12 cellular contexts compared by ENCODE assay signal in the genomic region with DNA sequence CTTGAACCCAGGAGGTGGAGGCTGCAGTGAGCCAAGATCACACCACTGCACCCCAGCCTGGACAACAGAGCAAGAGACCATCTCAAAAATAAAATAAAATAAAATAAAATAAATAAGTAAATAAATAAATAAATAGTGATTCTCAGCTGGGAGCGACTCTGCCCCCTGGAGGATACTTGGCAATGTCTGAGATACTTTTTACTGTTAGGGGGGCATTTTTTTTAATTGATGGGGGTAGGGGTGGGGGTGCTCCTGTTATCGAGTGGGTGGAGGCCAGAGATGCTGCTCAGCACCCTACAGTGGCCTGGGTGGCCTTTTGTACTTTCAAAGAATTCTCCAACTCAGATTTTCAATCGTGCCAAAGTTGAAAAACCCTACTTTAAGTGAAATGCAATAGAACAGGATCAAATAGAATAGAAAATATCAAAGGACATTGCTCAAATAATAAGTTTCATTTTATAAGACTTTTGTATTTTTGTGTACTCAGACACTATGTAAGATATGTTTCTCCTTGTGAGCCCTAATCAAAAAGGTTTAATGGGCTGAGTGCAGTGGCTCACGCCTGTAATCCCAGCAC. TPM values are rescaled to one million over a fixed set of nuclear protein-coding genes. Genes with fewer than 3 reads are reported as not detected.
DNase-seq lines count a peak whose midpoint lies in the region; ATAC-seq, FAIRE-seq and TF ChIP-seq lines count a peak whose summit lies in the region.
"Had no signal": no experiment of that assay in that cellular context is flagged by ENCODE, and none has a peak within 500 bp of the region (broad histone marks: within the 10 kb centered on the region; RNA-seq: fewer than 3 reads in every experiment).

No MANE protein-coding gene starts in this region.

- no peak for TF ChIP-seq POLR2A in A549 (IDR thresholded peaks at IDR 0.05; ENCODE audit: low read length)
- no peak for TF ChIP-seq POLR2A in GM18505 (IDR thresholded peaks at IDR 0.05; ENCODE audit: borderline replicate concordance, extremely low read depth, insufficient read depth, insufficient read length)

- peak; percentile 55 for TF ChIP-seq CTCF in A549 (IDR thresholded peaks at IDR 0.05)
- TF ChIP-seq CTCF in RWPE1 (conservative IDR thresholded peaks at IDR 0.05; ENCODE audit: low read depth), result peak; percentile 37; the same call in 1 of the 2 replicates
- peak; percentile 55 for TF ChIP-seq CTCF in fibroblast of the aortic adventitia (IDR thresholded peaks at IDR 0.05; ENCODE audit: insufficient read depth, low read length)

- 29% methylated on average over 4 of the region's 4 CpGs for WGBS in A549 (ENCODE audit: missing lambda C conversion rate)
- WGBS in neuronal stem cell (ENCODE audit: extremely low coverage in 2 of 2, insufficient read length in 2 of 2, insufficient replicate concordance in 1 of 2), 2 donors, result no CpG with 5 or more reads among the region's 4 CpGs

- no peak overlapping the region for H2AK5ac ChIP-seq in neuronal stem cell (ENCODE audit: low read depth, low read length)

- H3K9me3 ChIP-seq in A549 (no peaks in the 10 kb centered on the region), neuronal stem cell (replicated peaks in 1 of 2; ENCODE audit: control insufficient read depth in 2 of 2, insufficient read depth in 1 of 2, low read depth in 1 of 2, low read length in 2 of 2) (peaks cover 0 to 3% of the 10 kb centered on the region in 2 donors)

- CTCF ChIA-PET in A549 (lab: Yijun Ruan, JAX) (interaction anchor here (0.8 to 2.1 kb wide), 6 partner anchors 9 to 306 kb away, joined by 3 to 7 read pairs (median 4); no protein-coding TSS in a partner anchor), RWPE1 (lab: Yijun Ruan, JAX) (interaction anchor here (0.6 to 1.0 kb wide), 9 partner anchors 9 to 881 kb away, joined by 3 to 11 read pairs (median 5); no protein-coding TSS in a partner anchor)

- H3K23ac ChIP-seq in neuronal stem cell (ENCODE audit: low read depth, low read length, poor library complexity), result no peak overlapping the region

- TF ChIP-seq RAD21 in A549 (conservative IDR thresholded peaks at IDR 0.05 in 1 of 2, IDR thresholded peaks at IDR 0.05 in 1 of 2), result peak; percentile 43 to 46; a peak in 4 of 5 replicates

- POLR2A ChIA-PET in A549 (lab: Yijun Ruan, JAX), result no interaction called here
- POLR2A ChIA-PET in RWPE1 (lab: Yijun Ruan, JAX; ENCODE audit: low non-redundant PET), result no interaction called here

- H2BK15ac ChIP-seq in neuronal stem cell (ENCODE audit: low read length), result no peak overlapping the region

- H4K8ac ChIP-seq in neuronal stem cell (ENCODE audit: low read depth, low read length), result no peak overlapping the region

- TF ChIP-seq EP300 in A549 (IDR thresholded peaks at IDR 0.05), result no peak

- H3K36me3 Mint-ChIP-seq in activated naive CD8-positive, alpha-beta T cell treated with anti-CD3 and anti-CD28 coated beads, Interleukin-2, amount 50 U/mL, for 24 hours (ENCODE audit: low read depth), result peaks cover 4% of the 10 kb centered on the region

- no peaks in the 10 kb centered on the region for H3K4me1 Mint-ChIP-seq in activated naive CD8-positive, alpha-beta T cell treated with anti-CD3 and anti-CD28 coated beads, Interleukin-2, amount 50 U/mL, for 24 hours

- H3K4ac ChIP-seq in neuronal stem cell (ENCODE audit: low read length), result no peak overlapping the region

- H2BK120ac ChIP-seq in neuronal stem cell (ENCODE audit: low read depth, low read length), result no peak overlapping the region

- H3K27ac ChIP-seq in A549 (no peak overlapping the region), RWPE1 (no peak overlapping the region), neuronal stem cell (replicated peaks; ENCODE audit: low read length) (no peak overlapping the region)

- H3K4me3 ChIP-seq in A549, result no peak overlapping the region
- no peak overlapping the region for H3K4me3 ChIP-seq in fibroblast of the aortic adventitia (ENCODE audit: low read depth, low read length)
- no peak overlapping the region for H3K4me3 ChIP-seq in neuronal stem cell (ENCODE audit: low read length in 2 of 2)

- H3K4me1 ChIP-seq in A549 (0 out of 3 replicates have a peak, but pooled peaks cover 4% of the 10 kb centered on the region), neuronal stem cell (ENCODE audit: control insufficient read depth in 2 of 2, insufficient read depth in 1 of 2, low read depth in 1 of 2, low read length in 2 of 2) (no peaks in the 10 kb centered on the region)

- 0 out of 6 replicates have a peak, but pooled peaks of 1 of the 2 experiments have one; percentile 27 for ATAC-seq in A549
- no peak for ATAC-seq in GM19351 (IDR thresholded peaks at IDR 0.05; ENCODE audit: unreplicated experiment)
- ATAC-seq in GM18505 (IDR thresholded peaks at IDR 0.05; ENCODE audit: unreplicated experiment), result no peak
- ATAC-seq in activated naive CD8-positive, alpha-beta T cell treated with anti-CD3 and anti-CD28 coated beads, Interleukin-2, amount 50 U/mL, for 24 hours, result no peak

- H3K27me3 ChIP-seq in neuronal stem cell (ENCODE audit: control insufficient read depth in 3 of 3, insufficient read depth in 3 of 3, low read depth in 1 of 3, low read length in 3 of 3), result no peaks in the 10 kb centered on the region

- no peak overlapping the region for H2BK12ac ChIP-seq in neuronal stem cell (ENCODE audit: low read length)

- H3K4me3 Mint-ChIP-seq in activated naive CD8-positive, alpha-beta T cell treated with anti-CD3 and anti-CD28 coated beads, Interleukin-2, amount 50 U/mL, for 24 hours, result no peak overlapping the region
- H3K4me3 Mint-ChIP-seq: CD8-positive, alpha-beta memory T cell had no signal

- no peak overlapping the region for H3K18ac ChIP-seq in neuronal stem cell (ENCODE audit: low read length)

- H3K27me3 Mint-ChIP-seq in activated naive CD8-positive, alpha-beta T cell treated with anti-CD3 and anti-CD28 coated beads, Interleukin-2, amount 50 U/mL, for 24 hours, result no peaks in the 10 kb centered on the region
- H3K27me3 Mint-ChIP-seq: CD8-positive, alpha-beta memory T cell had no signal

- no peak overlapping the region for H3K27ac Mint-ChIP-seq in activated naive CD8-positive, alpha-beta T cell treated with anti-CD3 and anti-CD28 coated beads, Interleukin-2, amount 50 U/mL, for 24 hours
- H3K27ac Mint-ChIP-seq: CD8-positive, alpha-beta memory T cell had no signal

- no peak overlapping the region for H4K91ac ChIP-seq in neuronal stem cell (ENCODE audit: low read depth, low read length, poor library complexity)

- no peaks in the 10 kb centered on the region for H3K9me3 Mint-ChIP-seq in activated naive CD8-positive, alpha-beta T cell treated with anti-CD3 and anti-CD28 coated beads, Interleukin-2, amount 50 U/mL, for 24 hours
- H3K9me3 Mint-ChIP-seq: CD8-positive, alpha-beta memory T cell had no signal

- no peaks in the 10 kb centered on the region for H3K79me1 ChIP-seq in neuronal stem cell (ENCODE audit: low read depth, low read length)

- FAIRE-seq in A549 (lab: Jason Lieb, UNC), result no peak

- DNase-seq in A549 (ENCODE audit: low read depth in 1 of 2, low spot score in 1 of 2), result no peak
- DNase-seq in GM03348 (ENCODE audit: low spot score), result peak; percentile 61
- DNase-seq in RWPE1 (ENCODE audit: low spot score), result no peak
- DNase-seq in fibroblast of the aortic adventitia (ENCODE audit: low read depth), result peak; percentile 29
- DNase-seq in activated naive CD8-positive, alpha-beta T cell treated with anti-CD3 and anti-CD28 coated beads, Interleukin-2, amount 50 U/mL, for 24 hours, result no peak
- DNase-seq in neuronal stem cell (ENCODE audit: low spot score), result no peak
- DNase-seq: activated CD4-positive, alpha-beta T cell treated with anti-CD3 and anti-CD28 coated beads, Interleukin-2, amount 50 U/mL, for 48 hours; CD8-positive, alpha-beta memory T cell; NCI-H2029 treated with DMSO at 0.1 percent for 48 hours; SHP77 treated with DMSO at 0.1 percent for 48 hours had no signal

- H2AFZ ChIP-seq in neuronal stem cell (ENCODE audit: low read length), result no peak overlapping the region

- no peak overlapping the region for H3K14ac ChIP-seq in neuronal stem cell (ENCODE audit: low read length)

- no peak overlapping the region for H3K9ac ChIP-seq in neuronal stem cell (ENCODE audit: low read depth, low read length, poor library complexity)

- no peak overlapping the region for H2BK5ac ChIP-seq in neuronal stem cell (ENCODE audit: low read length)

- no peaks in the 10 kb centered on the region for H3K36me3 ChIP-seq in neuronal stem cell (replicated peaks in 1 of 2; ENCODE audit: control insufficient read depth in 2 of 2, insufficient read depth in 2 of 2, low read length in 2 of 2)

- H3K4me2 ChIP-seq in A549 (no peak overlapping the region), neuronal stem cell (ENCODE audit: insufficient read depth, low read length, poor library complexity, severe bottlenecking) (no peak overlapping the region)

RNA-seq across cellular contexts. Expression of a gene that starts 7.1 kb away (rescaled TPM):
- polyA plus RNA-seq in A549 (2011; rRNA removed), result 28.2 and 35.2 TPM in 2 replicates
- polyA plus RNA-seq in A549 (2012; cell fraction: cytosol; rRNA removed), result 162 and 186 TPM in 2 replicates
- 125 and 187 TPM in 2 replicates for polyA plus RNA-seq in A549 (2012; cell fraction: nucleus; rRNA removed)
- polyA plus RNA-seq in A549 (2017; fragmentation: RNase III; extraction: RNeasy Plus Mini Kit Qiagen cat#74134 plus additional on column Dnase treatment), result 45.2 to 51.8 TPM (median 49.9 TPM) in 3 replicates
- polyA minus RNA-seq in A549 (2011; rRNA and poly(A)+ RNA removed), result 34.3 and 36.2 TPM in 2 replicates
- total RNA-seq in fibroblast of the aortic adventitia (ENCODE audit: low replicate concordance), result 20.9 and 39.4 TPM in 2 replicates
- polyA plus RNA-seq in neuronal stem cell (2013, experiment 1 of 2), result 127 TPM
- 121 TPM for polyA plus RNA-seq in neuronal stem cell (2013, experiment 2 of 2)

RNA-seq across cellular contexts. Expression of a gene that starts 18.4 kb away (rescaled TPM):
- polyA plus RNA-seq in A549 (2011; rRNA removed) (9.9 and 10.2 TPM in 2 replicates), A549 (2017; fragmentation: RNase III; extraction: RNeasy Plus Mini Kit Qiagen cat#74134 plus additional on column Dnase treatment) (14.9 to 18.1 TPM (median 18.1 TPM) in 3 replicates)
- 23.9 and 35.0 TPM in 2 replicates for polyA plus RNA-seq in A549 (2012; cell fraction: cytosol; rRNA removed)
- polyA plus RNA-seq in A549 (2012; cell fraction: nucleus; rRNA removed), result 21.8 and 25.7 TPM in 2 replicates
- 4.6 and 6.5 TPM in 2 replicates for polyA minus RNA-seq in A549 (2011; rRNA and poly(A)+ RNA removed)
- total RNA-seq in fibroblast of the aortic adventitia (ENCODE audit: low replicate concordance), result 29.9 and 38.3 TPM in 2 replicates
- 79.0 TPM for polyA plus RNA-seq in neuronal stem cell (2013, experiment 1 of 2)
- 74.8 TPM for polyA plus RNA-seq in neuronal stem cell (2013, experiment 2 of 2)

RNA-seq across cellular contexts. Expression of a gene that starts 20.8 kb away (rescaled TPM):
- not detected in 2 replicates for polyA plus RNA-seq in A549 (2011; rRNA removed)
- polyA plus RNA-seq in A549 (2012; cell fraction: cytosol; rRNA removed), result not detected in 2 replicates
- 0.02 TPM in 1 of 2 replicates, not detected in the other for polyA plus RNA-seq in A549 (2012; cell fraction: nucleus; rRNA removed)
- polyA plus RNA-seq in A549 (2017; fragmentation: RNase III; extraction: RNeasy Plus Mini Kit Qiagen cat#74134 plus additional on column Dnase treatment), result not detected in 3 replicates
- not detected in 2 replicates for polyA minus RNA-seq in A549 (2011; rRNA and poly(A)+ RNA removed)
- not detected in 2 replicates for total RNA-seq in fibroblast of the aortic adventitia (ENCODE audit: low replicate concordance)
- not detected for polyA plus RNA-seq in neuronal stem cell (2013, experiment 1 of 2)
- not detected for polyA plus RNA-seq in neuronal stem cell (2013, experiment 2 of 2)
- total RNA-seq: CD8-positive, alpha-beta memory T cell had no signal

RNA-seq across cellular contexts. Expression of a gene that starts 21.5 kb away (rescaled TPM):
- polyA plus RNA-seq in A549 (2011; rRNA removed) (0.34 and 0.62 TPM in 2 replicates), A549 (2017; fragmentation: RNase III; extraction: RNeasy Plus Mini Kit Qiagen cat#74134 plus additional on column Dnase treatment) (0.71 to 0.75 TPM (median 0.71 TPM) in 3 replicates)
- 0.26 and 0.41 TPM in 2 replicates for polyA plus RNA-seq in A549 (2012; cell fraction: cytosol; rRNA removed)
- 0.65 and 0.88 TPM in 2 replicates for polyA plus RNA-seq in A549 (2012; cell fraction: nucleus; rRNA removed)
- polyA minus RNA-seq in A549 (2011; rRNA and poly(A)+ RNA removed), result 0.58 and 0.92 TPM in 2 replicates
- 0.41 and 1.2 TPM in 2 replicates for total RNA-seq in fibroblast of the aortic adventitia (ENCODE audit: low replicate concordance)
- polyA plus RNA-seq in neuronal stem cell (2013, experiment 1 of 2), result 1.7 TPM
- 1.6 TPM for polyA plus RNA-seq in neuronal stem cell (2013, experiment 2 of 2)

RNA-seq across cellular contexts. Expression of a gene that starts 38.8 kb away (rescaled TPM):
- polyA plus RNA-seq in A549 (2011; rRNA removed), result 32.1 and 39.0 TPM in 2 replicates
- polyA plus RNA-seq in A549 (2012; cell fraction: cytosol; rRNA removed), result 61.9 and 70.5 TPM in 2 replicates
- 47.2 and 62.0 TPM in 2 replicates for polyA plus RNA-seq in A549 (2012; cell fraction: nucleus; rRNA removed)
- 75.0 to 76.8 TPM (median 75.3 TPM) in 3 replicates for polyA plus RNA-seq in A549 (2017; fragmentation: RNase III; extraction: RNeasy Plus Mini Kit Qiagen cat#74134 plus additional on column Dnase treatment)
- 34.1 TPM in 2 replicates for polyA minus RNA-seq in A549 (2011; rRNA and poly(A)+ RNA removed)
- 33.6 and 59.2 TPM in 2 replicates for total RNA-seq in fibroblast of the aortic adventitia (ENCODE audit: low replicate concordance)
- polyA plus RNA-seq in neuronal stem cell (2013, experiment 1 of 2), result 70.8 TPM
- polyA plus RNA-seq in neuronal stem cell (2013, experiment 2 of 2), result 70.1 TPM

Comparison
In these comparisons a context has a peak if more than half of its experiments do, and no peak if none do; other contexts are left out.
1. DNase-seq: peak in GM03348 (single experiment) and fibroblast of the aortic adventitia (single experiment); none in A549 (0 of 2), RWPE1 (single experiment), activated naive CD8-positive, alpha-beta T cell treated with anti-CD3 and anti-CD28 coated beads, Interleukin-2, amount 50 U/mL, for 24 hours (single experiment) and neuronal stem cell (single experiment).
2. Peak in every context shown above with its lines, with median percentiles within 50 percentile points of each other: CTCF ChIP-seq.